22 cellular contexts compared by ENCODE assay signal in genomic region chr12:93153321-93153720, GRCh38.
DNase-seq lines count a peak whose midpoint lies in the region; ATAC-seq and TF ChIP-seq lines count a peak whose summit lies in the region.
"Had no signal": no experiment of that assay in that cellular context is flagged by ENCODE, and none has a peak within 500 bp of the region (broad histone marks: within the 10 kb centered on the region; RNA-seq: fewer than 3 reads in every experiment).

No MANE protein-coding gene starts in this region.

- 93% methylated on average over 3 of the region's 3 CpGs for WGBS in hepatocyte (ENCODE audit: low lambda C conversion rate, missing lambda C conversion rate)

- H3K4me1 ChIP-seq in hepatocyte (ENCODE audit: insufficient read depth): peaks cover 20% of the 10 kb centered on the region
- H3K4me1 ChIP-seq: gastrocnemius medialis had no signal

- no peaks in the 10 kb centered on the region for H4K20me1 ChIP-seq in hepatocyte (ENCODE audit: insufficient read depth, poor library complexity, severe bottlenecking)

- TF ChIP-seq CTCF in cardiac fibroblast (IDR thresholded peaks at IDR 0.05; ENCODE audit: low read depth, low read length) (no peak), hepatocyte (IDR thresholded peaks at IDR 0.05; ENCODE audit: poor library complexity) (no peak)

- peak overlapping the region; percentile 79 for H3K27ac ChIP-seq in hepatocyte
- H3K27ac ChIP-seq: gastrocnemius medialis, neutrophil had no signal

- DNase-seq in EL: peak; percentile 31
- peak; percentile 19 for DNase-seq in MV-4-11 (lab: John Stamatoyannopoulos, UW)
- DNase-seq in cardiac fibroblast (ENCODE audit: low read depth in 2 of 2): peak; percentile 47 to 71
- DNase-seq in hepatocyte (ENCODE audit: low spot score): no peak
- DNase-seq: activated CD4-positive, alpha-beta memory T cell treated with anti-CD3 and anti-CD28 coated beads, Interleukin-2, amount 10 ng/mL, durations not matched to agents 7 days and 5 days; activated effector memory CD4-positive, alpha-beta T cell treated with Interleukin-2 at 50 U/mL for 16 hours; cortex of kidney; gastrocnemius medialis; kidney glomerular epithelial cell; mammary epithelial cell; NCI-H1694; stimulated activated CD4-positive, alpha-beta T cell treated with anti-CD3 and anti-CD28 coated beads, Interleukin-4, amount 100 ng/mL, for 1 hour; stimulated activated naive CD4-positive, alpha-beta T cell treated with Interleukin-2 at 50 U/mL for 16 hours; SW 1271 had no signal

- no peak overlapping the region for H2AFZ ChIP-seq in hepatocyte

- ATAC-seq in HG03378 (IDR thresholded peaks at IDR 0.05; ENCODE audit: unreplicated experiment) (no peak), GM18511 (IDR thresholded peaks at IDR 0.05; ENCODE audit: unreplicated experiment) (no peak), HG03442 (IDR thresholded peaks at IDR 0.05; ENCODE audit: unreplicated experiment) (no peak), GM19328 (IDR thresholded peaks at IDR 0.05; ENCODE audit: unreplicated experiment) (no peak)
- ATAC-seq: activated CD4-positive, CD25-positive, alpha-beta regulatory T cell treated with anti-CD3 and anti-CD28 coated beads, Interleukin-2, amount 50 U/mL, for 24 hours; gastrocnemius medialis; GM12878; HepG2 had no signal

- H3K79me2 ChIP-seq in hepatocyte: no peaks in the 10 kb centered on the region

- H3K36me3 ChIP-seq in hepatocyte (replicated peaks; ENCODE audit: insufficient read depth, low read depth): no peaks in the 10 kb centered on the region
- H3K36me3 ChIP-seq: gastrocnemius medialis, neutrophil had no signal

- H3K9me2 ChIP-seq in hepatocyte (replicated peaks; ENCODE audit: insufficient read depth): no peaks in the 10 kb centered on the region

- H3K4me3 ChIP-seq in cardiac fibroblast (replicated peaks in 1 of 2; ENCODE audit: low read depth in 2 of 2, low read length in 2 of 2): no peak overlapping the region
- no peak overlapping the region for H3K4me3 ChIP-seq in hepatocyte
- H3K4me3 ChIP-seq: gastrocnemius medialis, GM12878 had no signal

- H3K4me2 ChIP-seq in hepatocyte: no peak overlapping the region

- H3K9me3 ChIP-seq in hepatocyte (ENCODE audit: low read depth): no peaks in the 10 kb centered on the region
- H3K9me3 ChIP-seq: gastrocnemius medialis, neutrophil had no signal

- H3K27me3 ChIP-seq in hepatocyte: no peaks in the 10 kb centered on the region
- H3K27me3 ChIP-seq: gastrocnemius medialis, neutrophil had no signal
